1 cellular context compared by ENCODE assay signal in the genomic region with DNA sequence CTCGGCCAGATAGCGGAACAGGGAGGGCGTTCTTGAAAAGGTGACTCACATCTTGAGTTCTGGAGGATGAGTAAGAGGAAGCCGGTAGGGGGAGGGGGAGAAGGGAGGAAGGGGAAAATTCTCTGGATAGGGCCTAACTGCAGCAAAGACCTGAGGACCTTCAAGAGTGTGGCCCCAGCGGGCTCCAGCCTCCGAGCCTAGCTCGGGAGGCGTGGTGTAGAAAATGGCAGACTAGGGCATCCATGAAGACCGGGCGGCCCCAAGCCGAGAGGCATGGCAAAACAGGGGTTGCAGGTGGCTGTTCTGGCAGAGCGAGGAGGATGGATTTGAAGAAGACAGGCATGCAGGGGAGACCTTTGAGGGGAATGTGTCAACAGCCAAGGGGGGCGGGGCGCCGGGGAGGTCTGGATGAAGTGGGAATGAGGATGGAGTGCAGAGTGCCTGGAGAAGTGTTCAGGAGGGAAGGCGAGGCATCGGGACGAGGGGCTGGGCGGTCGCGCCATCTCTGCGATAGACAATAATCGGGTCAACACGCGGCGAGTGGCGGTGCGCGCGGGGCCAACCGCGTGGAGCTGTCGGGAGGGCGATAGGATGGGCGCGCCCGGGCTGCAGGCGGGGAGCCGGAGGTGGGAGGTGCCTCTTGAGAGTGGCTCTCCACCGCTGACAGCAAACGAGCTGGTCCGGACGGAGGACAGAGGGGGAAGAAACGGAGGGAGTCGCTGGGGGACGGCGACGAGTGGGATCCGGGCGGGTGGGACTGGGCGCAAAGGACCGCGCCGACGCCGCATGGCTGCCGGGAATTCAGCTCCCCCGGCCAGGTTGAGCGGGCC.
TF ChIP-seq lines count a peak whose summit lies in the region.

No MANE protein-coding gene starts in this region.

TF ChIP-seq in HEK293, 187 proteins besides CTCF, POLR2A, EP300 and RAD21 (continued from another document and continues in another):
- TF ChIP-seq ZBTB10 (tag by site-specific recombination; IDR thresholded peaks at IDR 0.05) (peak; percentile 82), ZNF292 (tag by site-specific recombination; IDR thresholded peaks at IDR 0.05; ENCODE audit: borderline replicate concordance, low read depth) (no peak), ZNF610 (tag by site-specific recombination; IDR thresholded peaks at IDR 0.05; ENCODE audit: borderline replicate concordance) (0 out of 2 replicates have a peak, but pooled peaks have one; percentile 19), ZNF155 (tag by site-specific recombination; IDR thresholded peaks at IDR 0.05) (no peak), BCL11B (tag by site-specific recombination; IDR thresholded peaks at IDR 0.05; ENCODE audit: low read depth) (0 out of 2 replicates have a peak, but pooled peaks have one; percentile 8), ZSCAN30 (tag by site-specific recombination; IDR thresholded peaks at IDR 0.05) (no peak), ZNF24 (tag by site-specific recombination; IDR thresholded peaks at IDR 0.05) (no peak), ZFP3 (tag by site-specific recombination; IDR thresholded peaks at IDR 0.05; ENCODE audit: low read depth) (no peak), ZNF596 (tag by site-specific recombination; IDR thresholded peaks at IDR 0.05) (no peak), ZNF701 (tag by site-specific recombination; IDR thresholded peaks at IDR 0.05) (no peak), ZNF248 (tag by site-specific recombination; IDR thresholded peaks at IDR 0.05) (no peak), ZNF792 (tag by site-specific recombination; IDR thresholded peaks at IDR 0.05) (no peak), ZNF513 (tag by site-specific recombination; IDR thresholded peaks at IDR 0.05) (peak; percentile 80), ZNF223 (tag by site-specific recombination; IDR thresholded peaks at IDR 0.05) (no peak), ZNF747 (tag by site-specific recombination; IDR thresholded peaks at IDR 0.05) (no peak), ZNF558 (tag by site-specific recombination; IDR thresholded peaks at IDR 0.05) (no peak), ZNF26 (tag by site-specific recombination; IDR thresholded peaks at IDR 0.05) (no peak), ZNF785 (tag by site-specific recombination; IDR thresholded peaks at IDR 0.05) (no peak), PRDM10 (tag by site-specific recombination; IDR thresholded peaks at IDR 0.05) (peak; percentile 98), GLI4 (tag by site-specific recombination; IDR thresholded peaks at IDR 0.05) (no peak), ZNF548 (tag by site-specific recombination; IDR thresholded peaks at IDR 0.05) (no peak), ZNF677 (tag by site-specific recombination; IDR thresholded peaks at IDR 0.05) (no peak), KLF7 (tag by site-specific recombination; IDR thresholded peaks at IDR 0.05; ENCODE audit: borderline replicate concordance) (0 out of 2 replicates have a peak, but pooled peaks have one; percentile 45), SETDB1 (IDR thresholded peaks at IDR 0.05; ENCODE audit: insufficient read length, low read length) (no peak), ZNF214 (tag by site-specific recombination; IDR thresholded peaks at IDR 0.05; ENCODE audit: borderline replicate concordance) (no peak)
- TF ChIP-seq, protein P1, sequence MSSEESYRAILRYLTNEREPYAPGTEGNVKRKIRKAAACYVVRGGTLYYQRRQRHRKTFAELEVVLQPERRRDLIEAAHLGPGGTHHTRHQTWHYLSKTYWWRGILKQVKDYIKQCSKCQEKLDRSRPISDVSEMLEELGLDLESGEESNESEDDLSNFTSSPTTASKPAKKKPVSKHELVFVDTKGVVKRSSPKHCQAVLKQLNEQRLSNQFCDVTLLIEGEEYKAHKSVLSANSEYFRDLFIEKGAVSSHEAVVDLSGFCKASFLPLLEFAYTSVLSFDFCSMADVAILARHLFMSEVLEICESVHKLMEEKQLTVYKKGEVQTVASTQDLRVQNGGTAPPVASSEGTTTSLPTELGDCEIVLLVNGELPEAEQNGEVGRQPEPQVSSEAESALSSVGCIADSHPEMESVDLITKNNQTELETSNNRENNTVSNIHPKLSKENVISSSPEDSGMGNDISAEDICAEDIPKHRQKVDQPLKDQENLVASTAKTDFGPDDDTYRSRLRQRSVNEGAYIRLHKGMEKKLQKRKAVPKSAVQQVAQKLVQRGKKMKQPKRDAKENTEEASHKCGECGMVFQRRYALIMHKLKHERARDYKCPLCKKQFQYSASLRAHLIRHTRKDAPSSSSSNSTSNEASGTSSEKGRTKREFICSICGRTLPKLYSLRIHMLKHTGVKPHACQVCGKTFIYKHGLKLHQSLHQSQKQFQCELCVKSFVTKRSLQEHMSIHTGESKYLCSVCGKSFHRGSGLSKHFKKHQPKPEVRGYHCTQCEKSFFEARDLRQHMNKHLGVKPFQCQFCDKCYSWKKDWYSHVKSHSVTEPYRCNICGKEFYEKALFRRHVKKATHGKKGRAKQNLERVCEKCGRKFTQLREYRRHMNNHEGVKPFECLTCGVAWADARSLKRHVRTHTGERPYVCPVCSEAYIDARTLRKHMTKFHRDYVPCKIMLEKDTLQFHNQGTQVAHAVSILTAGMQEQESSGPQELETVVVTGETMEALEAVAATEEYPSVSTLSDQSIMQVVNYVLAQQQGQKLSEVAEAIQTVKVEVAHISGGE (tag by site-specific recombination; conservative IDR thresholded peaks at IDR 0.05; ENCODE audit: low read depth) = peak; percentile 3
- TF ChIP-seq, protein P2, sequence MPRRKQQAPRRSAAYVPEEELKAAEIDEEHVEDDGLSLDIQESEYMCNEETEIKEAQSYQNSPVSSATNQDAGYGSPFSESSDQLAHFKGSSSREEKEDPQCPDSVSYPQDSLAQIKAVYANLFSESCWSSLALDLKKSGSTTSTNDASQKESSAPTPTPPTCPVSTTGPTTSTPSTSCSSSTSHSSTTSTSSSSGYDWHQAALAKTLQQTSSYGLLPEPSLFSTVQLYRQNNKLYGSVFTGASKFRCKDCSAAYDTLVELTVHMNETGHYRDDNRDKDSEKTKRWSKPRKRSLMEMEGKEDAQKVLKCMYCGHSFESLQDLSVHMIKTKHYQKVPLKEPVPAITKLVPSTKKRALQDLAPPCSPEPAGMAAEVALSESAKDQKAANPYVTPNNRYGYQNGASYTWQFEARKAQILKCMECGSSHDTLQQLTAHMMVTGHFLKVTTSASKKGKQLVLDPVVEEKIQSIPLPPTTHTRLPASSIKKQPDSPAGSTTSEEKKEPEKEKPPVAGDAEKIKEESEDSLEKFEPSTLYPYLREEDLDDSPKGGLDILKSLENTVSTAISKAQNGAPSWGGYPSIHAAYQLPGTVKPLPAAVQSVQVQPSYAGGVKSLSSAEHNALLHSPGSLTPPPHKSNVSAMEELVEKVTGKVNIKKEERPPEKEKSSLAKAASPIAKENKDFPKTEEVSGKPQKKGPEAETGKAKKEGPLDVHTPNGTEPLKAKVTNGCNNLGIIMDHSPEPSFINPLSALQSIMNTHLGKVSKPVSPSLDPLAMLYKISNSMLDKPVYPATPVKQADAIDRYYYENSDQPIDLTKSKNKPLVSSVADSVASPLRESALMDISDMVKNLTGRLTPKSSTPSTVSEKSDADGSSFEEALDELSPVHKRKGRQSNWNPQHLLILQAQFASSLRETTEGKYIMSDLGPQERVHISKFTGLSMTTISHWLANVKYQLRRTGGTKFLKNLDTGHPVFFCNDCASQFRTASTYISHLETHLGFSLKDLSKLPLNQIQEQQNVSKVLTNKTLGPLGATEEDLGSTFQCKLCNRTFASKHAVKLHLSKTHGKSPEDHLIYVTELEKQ (tag by site-specific recombination; IDR thresholded peaks at IDR 0.05; ENCODE audit: borderline replicate concordance) = 0 out of 2 replicates have a peak, but pooled peaks have one; percentile 10
- TF ChIP-seq, protein P3, sequence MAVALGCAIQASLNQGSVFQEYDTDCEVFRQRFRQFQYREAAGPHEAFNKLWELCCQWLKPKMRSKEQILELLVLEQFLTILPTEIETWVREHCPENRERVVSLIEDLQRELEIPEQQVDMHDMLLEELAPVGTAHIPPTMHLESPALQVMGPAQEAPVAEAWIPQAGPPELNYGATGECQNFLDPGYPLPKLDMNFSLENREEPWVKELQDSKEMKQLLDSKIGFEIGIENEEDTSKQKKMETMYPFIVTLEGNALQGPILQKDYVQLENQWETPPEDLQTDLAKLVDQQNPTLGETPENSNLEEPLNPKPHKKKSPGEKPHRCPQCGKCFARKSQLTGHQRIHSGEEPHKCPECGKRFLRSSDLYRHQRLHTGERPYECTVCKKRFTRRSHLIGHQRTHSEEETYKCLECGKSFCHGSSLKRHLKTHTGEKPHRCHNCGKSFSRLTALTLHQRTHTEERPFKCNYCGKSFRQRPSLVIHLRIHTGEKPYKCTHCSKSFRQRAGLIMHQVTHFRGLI (tag by site-specific recombination; IDR thresholded peaks at IDR 0.05) = peak; percentile 89
- TF ChIP-seq, protein P4, sequence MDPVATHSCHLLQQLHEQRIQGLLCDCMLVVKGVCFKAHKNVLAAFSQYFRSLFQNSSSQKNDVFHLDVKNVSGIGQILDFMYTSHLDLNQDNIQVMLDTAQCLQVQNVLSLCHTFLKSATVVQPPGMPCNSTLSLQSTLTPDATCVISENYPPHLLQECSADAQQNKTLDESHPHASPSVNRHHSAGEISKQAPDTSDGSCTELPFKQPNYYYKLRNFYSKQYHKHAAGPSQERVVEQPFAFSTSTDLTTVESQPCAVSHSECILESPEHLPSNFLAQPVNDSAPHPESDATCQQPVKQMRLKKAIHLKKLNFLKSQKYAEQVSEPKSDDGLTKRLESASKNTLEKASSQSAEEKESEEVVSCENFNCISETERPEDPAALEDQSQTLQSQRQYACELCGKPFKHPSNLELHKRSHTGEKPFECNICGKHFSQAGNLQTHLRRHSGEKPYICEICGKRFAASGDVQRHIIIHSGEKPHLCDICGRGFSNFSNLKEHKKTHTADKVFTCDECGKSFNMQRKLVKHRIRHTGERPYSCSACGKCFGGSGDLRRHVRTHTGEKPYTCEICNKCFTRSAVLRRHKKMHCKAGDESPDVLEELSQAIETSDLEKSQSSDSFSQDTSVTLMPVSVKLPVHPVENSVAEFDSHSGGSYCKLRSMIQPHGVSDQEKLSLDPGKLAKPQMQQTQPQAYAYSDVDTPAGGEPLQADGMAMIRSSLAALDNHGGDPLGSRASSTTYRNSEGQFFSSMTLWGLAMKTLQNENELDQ (tag by site-specific recombination; IDR thresholded peaks at IDR 0.05; ENCODE audit: low read depth) = no peak
- TF ChIP-seq, protein P5, sequence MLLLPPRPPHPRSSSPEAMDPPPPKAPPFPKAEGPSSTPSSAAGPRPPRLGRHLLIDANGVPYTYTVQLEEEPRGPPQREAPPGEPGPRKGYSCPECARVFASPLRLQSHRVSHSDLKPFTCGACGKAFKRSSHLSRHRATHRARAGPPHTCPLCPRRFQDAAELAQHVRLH (tag by site-specific recombination; IDR thresholded peaks at IDR 0.05) = no peak
